Comparison of ENCODE assay signal across 8 cellular contexts in genomic region chr15:59687831-59688230, GRCh38. TPM values are rescaled to one million over a fixed set of nuclear protein-coding genes. Genes with fewer than 3 reads are reported as not detected.
DNase-seq lines count a peak whose midpoint lies in the region; ATAC-seq and TF ChIP-seq lines count a peak whose summit lies in the region.

No MANE protein-coding gene starts in this region.

- H3K27ac ChIP-seq in iPS-18a (ENCODE audit: low read length) (no peak overlapping the region), stomach (peak overlapping the region in 4 of 5 donors; percentile 98 to 99 (median 98))

- H3K27me3 ChIP-seq in iPS-18a (ENCODE audit: control insufficient read depth, insufficient read depth, low read length) (peaks cover 12% of the 10 kb centered on the region), stomach (no peaks in the 10 kb centered on the region)

- ATAC-seq in activated CD4-positive, CD25-positive, alpha-beta regulatory T cell treated with anti-CD3 and anti-CD28 coated beads, Interleukin-2, amount 50 U/mL, for 24 hours = peak; percentile 29 to 34
- peak in 1 of 2 donors; percentile 26 for ATAC-seq in activated naive CD4-positive, alpha-beta T cell treated with anti-CD3 and anti-CD28 coated beads, Interleukin-2, amount 50 U/mL, for 72 hours
- ATAC-seq in GM19395 (IDR thresholded peaks at IDR 0.05; ENCODE audit: unreplicated experiment) (no peak), left lobe of liver (no peak)

- 11 to 15% (median 12%) methylated on average over 5 of the region's 5 CpGs for WGBS in stomach, 5 donors

- peak overlapping the region; percentile 97 to 99 for H3K27ac Mint-ChIP-seq in activated naive CD4-positive, alpha-beta T cell treated with anti-CD3 and anti-CD28 coated beads, Interleukin-2, amount 50 U/mL, for 72 hours

- DNase-seq in activated CD4-positive, CD25-positive, alpha-beta regulatory T cell treated with anti-CD3 and anti-CD28 coated beads, Interleukin-2, amount 50 U/mL, for 72 hours = no peak
- no peak for DNase-seq in LNCaP clone FGC (ENCODE audit: low read depth)
- no peak for DNase-seq in activated naive CD4-positive, alpha-beta T cell treated with anti-CD3 and anti-CD28 coated beads, Interleukin-2, amount 50 U/mL, for 72 hours (ENCODE audit: low spot score in 2 of 2)
- no peak for DNase-seq in stomach
- DNase-seq in left lobe of liver (ENCODE audit: low spot score) = no peak

- peak overlapping the region; percentile 80 for H3K4me3 ChIP-seq in LNCaP clone FGC (ENCODE audit: low read depth, low read length)
- H3K4me3 ChIP-seq in iPS-18a (ENCODE audit: low read length) = peak overlapping the region; percentile 83
- H3K4me3 ChIP-seq in stomach = peak overlapping the region; percentile 64 to 96 (median 76)

- TF ChIP-seq EP300 in stomach (IDR thresholded peaks at IDR 0.05) = no peak

- peak overlapping the region; percentile 94 for H3K9ac ChIP-seq in iPS-18a (ENCODE audit: low read length)

- no peaks in the 10 kb centered on the region for H3K9me3 ChIP-seq in iPS-18a (ENCODE audit: control insufficient read depth, low read depth, low read length)
- no peaks in the 10 kb centered on the region for H3K9me3 ChIP-seq in stomach

- no peaks in the 10 kb centered on the region for H3K9me3 Mint-ChIP-seq in activated naive CD4-positive, alpha-beta T cell treated with anti-CD3 and anti-CD28 coated beads, Interleukin-2, amount 50 U/mL, for 72 hours

- H3K4me1 ChIP-seq in iPS-18a (ENCODE audit: control insufficient read depth, low read depth, low read length) (no peaks in the 10 kb centered on the region), stomach (peaks cover 29 to 68% (median 47%) of the 10 kb centered on the region in 4 donors)

- intact Hi-C loops in stomach (cut with DNase I; ENCODE audit: low total_unique reads) = no loop called here

- TF ChIP-seq POLR2A in stomach (IDR thresholded peaks at IDR 0.05) = no peak

- H3K36me3 Mint-ChIP-seq in activated naive CD4-positive, alpha-beta T cell treated with anti-CD3 and anti-CD28 coated beads, Interleukin-2, amount 50 U/mL, for 72 hours = peaks cover 21 to 35% of the 10 kb centered on the region in 2 donors

- H3K36me3 ChIP-seq in iPS-18a (ENCODE audit: control insufficient read depth, low read depth, low read length) = no peaks in the 10 kb centered on the region
- H3K36me3 ChIP-seq in stomach = peaks cover 0 to 5% (median 2%) of the 10 kb centered on the region in 4 donors

- TF ChIP-seq CTCF in LNCaP clone FGC (IDR thresholded peaks at IDR 0.05; ENCODE audit: control insufficient read depth, extremely low read depth, insufficient read depth) (no peak), stomach (IDR thresholded peaks at IDR 0.05) (no peak)

RNA-seq across cellular contexts. Expression of gene BNIP2, which starts 1.3 kb away (rescaled TPM):
- 10 to 100 TPM; 44.2 to 49.1 TPM for total RNA-seq in activated naive CD4-positive, alpha-beta T cell treated with anti-CD3 and anti-CD28 coated beads, Interleukin-2, amount 50 U/mL, for 72 hours
- total RNA-seq in stomach (100 to 1,000 TPM in 3 of 5 donors, 10 to 100 TPM in 2; 15.2 to 194 (median 149) TPM), left lobe of liver (29.7 TPM)
- 10 to 100 TPM; 23.7 to 30.9 (median 29.8) TPM for polyA plus RNA-seq in stomach

RNA-seq across cellular contexts. Expression of gene GTF2A2, which starts 30.5 kb away (rescaled TPM):
- 100 to 1,000 TPM; 141 to 170 TPM for total RNA-seq in activated naive CD4-positive, alpha-beta T cell treated with anti-CD3 and anti-CD28 coated beads, Interleukin-2, amount 50 U/mL, for 72 hours
- total RNA-seq in stomach = 10 to 100 TPM in 4 of 5 donors, 1 to 10 TPM in 1; 1.2 to 30.8 (median 14.5) TPM
- 10 to 100 TPM; 60.7 to 82.9 (median 76.5) TPM for polyA plus RNA-seq in stomach
- 33.0 TPM for total RNA-seq in left lobe of liver

Comparison
In these comparisons a context has a peak if more than half of its experiments do, and no peak if none do; other contexts are left out.
1. ATAC-seq: peak in activated CD4-positive, CD25-positive, alpha-beta regulatory T cell treated with anti-CD3 and anti-CD28 coated beads, Interleukin-2, amount 50 U/mL, for 24 hours (2 of 2); none in GM19395 (single experiment) and left lobe of liver (single experiment).
2. Peak in every context shown above with its lines, with median percentiles within 50 percentile points of each other: H3K4me3 ChIP-seq.